17 cellular contexts compared by ENCODE assay signal in genomic region chr1:114505148-114505561, GRCh38. TPM values are rescaled to one million over a fixed set of nuclear protein-coding genes. Genes with fewer than 3 reads are reported as not detected.
DNase-seq lines count a peak whose midpoint lies in the region; ATAC-seq and TF ChIP-seq lines count a peak whose summit lies in the region.
"Had no signal": no experiment of that assay in that cellular context is flagged by ENCODE, and none has a peak within 500 bp of the region (broad histone marks: within the 10 kb centered on the region; RNA-seq: fewer than 3 reads in every experiment).

No MANE protein-coding gene starts in this region.

- peak overlapping the region in 6 of 8 donors; percentile 23 to 66 (median 36) for H3K27ac Mint-ChIP-seq in CD8-positive, alpha-beta memory T cell
- H3K27ac Mint-ChIP-seq in WTC11: peak overlapping the region; percentile 1
- H3K27ac Mint-ChIP-seq in memory B cell: no peak overlapping the region

- TF ChIP-seq CTCF in WTC11 (IDR thresholded peaks at IDR 0.05): no peak

- no peak overlapping the region for H3K4me3 ChIP-seq in CD8-positive, alpha-beta memory T cell (ENCODE audit: low read length)

- no peak for DNase-seq in CD8-positive, alpha-beta memory T cell
- DNase-seq in KBM-7 (peak; percentile 63), WTC11 (ENCODE audit: low spot score) (no peak), memory B cell (ENCODE audit: low spot score in 2 of 2) (no peak), SKM-1 (lab: John Stamatoyannopoulos, UW; ENCODE audit: unreplicated experiment) (no peak), GM19238 (ENCODE audit: insufficient read length, low spot score) (no peak)
- DNase-seq: activated CD4-positive, alpha-beta T cell treated with anti-CD3 and anti-CD28 coated beads for 48 hours; activated effector memory CD4-positive, alpha-beta T cell treated with Interleukin-2 at 50 U/mL for 16 hours; HCEC 1CT; naive thymus-derived CD8-positive, alpha-beta T cell; NCI-H187; NCI-H524 treated with DMSO at 0.1 percent for 48 hours; stimulated activated CD4-positive, alpha-beta T cell treated with anti-CD3 and anti-CD28 coated beads, Interleukin-1b, Interleukin-23, amount 100 ng/mL, for 48 hours; stimulated activated CD8-positive, alpha-beta memory T cell treated with anti-CD3 and anti-CD28 coated beads, Interleukin-4, amount 100 ng/mL, for 48 hours had no signal

- no peaks in the 10 kb centered on the region for H3K27me3 ChIP-seq in CD8-positive, alpha-beta memory T cell (ENCODE audit: insufficient read depth, low read length, poor library complexity, severe bottlenecking)

- H3K9me3 Mint-ChIP-seq in CD8-positive, alpha-beta memory T cell: no peaks in the 10 kb centered on the region
- H3K9me3 Mint-ChIP-seq in WTC11: no peaks in the 10 kb centered on the region
- H3K9me3 Mint-ChIP-seq in memory B cell: no peaks in the 10 kb centered on the region
- H3K9me3 Mint-ChIP-seq: naive thymus-derived CD8-positive, alpha-beta T cell had no signal

- POLR2A ChIA-PET in CD8-positive, alpha-beta memory T cell (lab: Charles Lee): interaction anchor here (0.6 kb wide), 1 partner anchor 585 kb away, joined by 3 read pairs; no protein-coding TSS in a partner anchor
- POLR2A ChIA-PET in WTC11 (lab: Charles Lee): no interaction called here

- H3K4me1 ChIP-seq in CD8-positive, alpha-beta memory T cell (ENCODE audit: insufficient read depth, low read length): peaks cover 47% of the 10 kb centered on the region

- in situ Hi-C loops in KBM-7 (cut with MboI; ENCODE audit: low pct_unique_long_range_greater_than_20kb, low sequenced_read_pairs): no loop called here

- H3K4me1 Mint-ChIP-seq in CD8-positive, alpha-beta memory T cell: peaks cover 72 to 90% (median 85%) of the 10 kb centered on the region in 3 donors
- H3K4me1 Mint-ChIP-seq in WTC11 (peaks cover 53% of the 10 kb centered on the region), memory B cell (peaks cover 42% of the 10 kb centered on the region)

- no peaks in the 10 kb centered on the region for H3K9me3 ChIP-seq in CD8-positive, alpha-beta memory T cell (ENCODE audit: low read length)

- peak overlapping the region in 4 of 7 donors; percentile 13 to 30 (median 18) for H3K4me3 Mint-ChIP-seq in CD8-positive, alpha-beta memory T cell
- no peak overlapping the region for H3K4me3 Mint-ChIP-seq in WTC11
- no peak overlapping the region for H3K4me3 Mint-ChIP-seq in memory B cell

- no peak overlapping the region for H3K27ac ChIP-seq in CD8-positive, alpha-beta memory T cell (ENCODE audit: low read depth, low read length)

- no peak for ATAC-seq in WTC11
- ATAC-seq in memory B cell (ENCODE audit: low read depth): peak; percentile 29
- ATAC-seq in GM18861 (IDR thresholded peaks at IDR 0.05; ENCODE audit: unreplicated experiment): no peak
- ATAC-seq in HG02678 (IDR thresholded peaks at IDR 0.05; ENCODE audit: unreplicated experiment): no peak
- ATAC-seq: naive thymus-derived CD8-positive, alpha-beta T cell; Panc1 had no signal

- H3K36me3 ChIP-seq in CD8-positive, alpha-beta memory T cell (ENCODE audit: insufficient read depth, low read length): no peaks in the 10 kb centered on the region

- H3K36me3 Mint-ChIP-seq in CD8-positive, alpha-beta memory T cell: peaks cover 0 to 39% (median 8%) of the 10 kb centered on the region in 3 donors
- H3K36me3 Mint-ChIP-seq in WTC11 (peaks cover 17% of the 10 kb centered on the region), memory B cell (peaks cover 4% of the 10 kb centered on the region)

- CTCF ChIA-PET in CD8-positive, alpha-beta memory T cell (lab: Charles Lee): no interaction called here
- CTCF ChIA-PET in WTC11 (lab: Charles Lee): no interaction called here

- H3K27me3 Mint-ChIP-seq in CD8-positive, alpha-beta memory T cell: no peaks in the 10 kb centered on the region
- H3K27me3 Mint-ChIP-seq in WTC11 (ENCODE audit: low read depth): no peaks in the 10 kb centered on the region
- H3K27me3 Mint-ChIP-seq in memory B cell: no peaks in the 10 kb centered on the region
- H3K27me3 Mint-ChIP-seq: naive thymus-derived CD8-positive, alpha-beta T cell had no signal

TF ChIP-seq in WTC11, 78 proteins besides CTCF, POLR2A, EP300 and RAD21:
- TF ChIP-seq GABPB1 (CRISPR knock-in tag; IDR thresholded peaks at IDR 0.05) (no peak), HMGXB4 (CRISPR knock-in tag; IDR thresholded peaks at IDR 0.05) (no peak), ZNF121 (CRISPR knock-in tag; IDR thresholded peaks at IDR 0.05) (no peak), SMAD3 (CRISPR knock-in tag; IDR thresholded peaks at IDR 0.05; ENCODE audit: borderline replicate concordance) (no peak), ZNF512 (CRISPR knock-in tag; IDR thresholded peaks at IDR 0.05; ENCODE audit: borderline replicate concordance) (no peak), E2F5 (CRISPR knock-in tag; IDR thresholded peaks at IDR 0.05) (no peak), ZNF263 (CRISPR knock-in tag; IDR thresholded peaks at IDR 0.05; ENCODE audit: low read depth) (no peak), ERG (CRISPR knock-in tag; IDR thresholded peaks at IDR 0.05) (no peak), ZNF219 (CRISPR knock-in tag; IDR thresholded peaks at IDR 0.05; ENCODE audit: borderline replicate concordance) (no peak), MAX (CRISPR knock-in tag; IDR thresholded peaks at IDR 0.05) (no peak), HMGA2 (CRISPR knock-in tag; IDR thresholded peaks at IDR 0.05) (no peak), ATF6 (CRISPR knock-in tag; IDR thresholded peaks at IDR 0.05) (no peak), ELF4 (CRISPR knock-in tag; IDR thresholded peaks at IDR 0.05; ENCODE audit: low read depth) (no peak)

RNA-seq across cellular contexts. Expression of gene TRIM33, which starts 5.8 kb away (rescaled TPM):
- 10 to 100 TPM; 32.0 to 35.6 TPM for total RNA-seq in CD8-positive, alpha-beta memory T cell
- 45.3 TPM for polyA plus RNA-seq in CD8-positive, alpha-beta memory T cell
- 42.0 to 44.5 TPM (median 42.7 TPM) in 3 replicates for total RNA-seq in WTC11 (2021)

Comparison
In these comparisons a context has a peak if more than half of its experiments do, and no peak if none do; other contexts are left out.
1. H3K4me3 Mint-ChIP-seq: peak in CD8-positive, alpha-beta memory T cell (4 of 7); none in WTC11 (single experiment) and memory B cell (single experiment).